ENCODE assay signal across 22 cellular contexts in genomic region chr15:48418343-48418742, GRCh38.
"Had no signal": no experiment of that assay in that cellular context is flagged by ENCODE, and none has a peak within 500 bp of the region (broad histone marks: within the 10 kb centered on the region; RNA-seq: fewer than 3 reads in every experiment).

No MANE protein-coding gene starts in this region.

- H3K27ac ChIP-seq: hepatocyte, left lung, lower lobe of right lung, neural progenitor cell, psoas muscle, upper lobe of left lung had no signal

- H3K4me1 Mint-ChIP-seq: naive B cell; neural progenitor cell; stimulated activated naive B cell treated with anti-CD40 and anti-IgM and Interleukin-4, amounts not matched to agents 10 μg/mL and 1 μg/mL and 100 μg/mL, for 72 hours had no signal

- ATAC-seq: left lung; lower lobe of right lung; natural killer cell treated with Interleukin-12 subunit alpha and Interleukin-12 subunit beta and Interleukin-15 and Interleukin-18, amount 100 ng/mL, for 72 hours; psoas muscle; right cardiac atrium; stimulated activated naive B cell treated with anti-CD40 and anti-IgM and Interleukin-4, amounts not matched to agents 10 μg/mL and 1 μg/mL and 100 μg/mL, for 72 hours had no signal

- H3K27me3 Mint-ChIP-seq: naive B cell; stimulated activated naive B cell treated with anti-CD40 and anti-IgM and Interleukin-4, amounts not matched to agents 10 μg/mL and 1 μg/mL and 100 μg/mL, for 72 hours; stimulated activated naive CD8-positive, alpha-beta T cell treated with anti-CD3 and anti-CD28 coated beads, Interleukin-15, Interleukin-2, amounts not matched to agents 100 ng/mL and 50 ng/mL, for 24 hours had no signal

- H3K36me3 Mint-ChIP-seq: naive B cell; natural killer cell treated with Interleukin-12 subunit alpha and Interleukin-12 subunit beta and Interleukin-15 and Interleukin-18, amount 100 ng/mL, for 72 hours; stimulated activated naive B cell treated with anti-CD40 and anti-IgM and Interleukin-4, amounts not matched to agents 10 μg/mL and 1 μg/mL and 100 μg/mL, for 72 hours had no signal

- H3K9me3 ChIP-seq: left lung, lower lobe of right lung, ovary, psoas muscle, thoracic aorta, tibial nerve, upper lobe of left lung had no signal

- H3K4me3 Mint-ChIP-seq: naive B cell; natural killer cell treated with Interleukin-12 subunit alpha and Interleukin-12 subunit beta and Interleukin-15 and Interleukin-18, amount 100 ng/mL, for 72 hours; neural progenitor cell; stimulated activated naive B cell treated with anti-CD40 and anti-IgM and Interleukin-4, amounts not matched to agents 10 μg/mL and 1 μg/mL and 100 μg/mL, for 72 hours; stimulated activated naive CD8-positive, alpha-beta T cell treated with anti-CD3 and anti-CD28 coated beads, Interleukin-15, Interleukin-2, amounts not matched to agents 100 ng/mL and 50 ng/mL, for 24 hours had no signal

- DNase-seq: cerebellar nuclear complex; dorsolateral prefrontal cortex; effector CD4-positive, alpha-beta T cell; kidney; left lung; lower lobe of right lung; naive B cell; ovary; posterior cingulate gyrus; psoas muscle; right cardiac atrium; stimulated activated CD4-positive, alpha-beta T cell treated with anti-CD3 and anti-CD28 coated beads, Interleukin-15, amount 100 ng/mL, for 24 hours; stimulated activated CD4-positive, alpha-beta T cell treated with anti-CD3 and anti-CD28 coated beads, Interleukin-2, amount 100 ng/mL, for 48 hours; stimulated activated naive B cell treated with anti-CD40 and anti-IgM and Interleukin-4, amounts not matched to agents 10 μg/mL and 1 μg/mL and 100 μg/mL, for 72 hours; upper lobe of left lung had no signal

- H3K4me1 ChIP-seq: left lung, lower lobe of right lung, psoas muscle had no signal

- H3K27me3 ChIP-seq: dorsolateral prefrontal cortex, hepatocyte, left lung, neural progenitor cell, ovary, tibial nerve, upper lobe of left lung had no signal

- H3K9me3 Mint-ChIP-seq: naive B cell; natural killer cell treated with Interleukin-12 subunit alpha and Interleukin-12 subunit beta and Interleukin-15 and Interleukin-18, amount 100 ng/mL, for 72 hours; neural progenitor cell; stimulated activated naive B cell treated with anti-CD40 and anti-IgM and Interleukin-4, amounts not matched to agents 10 μg/mL and 1 μg/mL and 100 μg/mL, for 72 hours; stimulated activated naive CD8-positive, alpha-beta T cell treated with anti-CD3 and anti-CD28 coated beads, Interleukin-15, Interleukin-2, amounts not matched to agents 100 ng/mL and 50 ng/mL, for 24 hours had no signal

- H3K4me3 ChIP-seq: dorsolateral prefrontal cortex, hepatocyte, left lung, lower lobe of right lung, neural progenitor cell, ovary, psoas muscle, skin epidermis, thoracic aorta, tibial nerve, upper lobe of left lung had no signal

- H3K27ac Mint-ChIP-seq: naive B cell; natural killer cell treated with Interleukin-12 subunit alpha and Interleukin-12 subunit beta and Interleukin-15 and Interleukin-18, amount 100 ng/mL, for 72 hours; neural progenitor cell; stimulated activated naive B cell treated with anti-CD40 and anti-IgM and Interleukin-4, amounts not matched to agents 10 μg/mL and 1 μg/mL and 100 μg/mL, for 72 hours; stimulated activated naive CD8-positive, alpha-beta T cell treated with anti-CD3 and anti-CD28 coated beads, Interleukin-15, Interleukin-2, amounts not matched to agents 100 ng/mL and 50 ng/mL, for 24 hours had no signal

- H3K36me3 ChIP-seq: neural progenitor cell had no signal
